In the genomic region with DNA sequence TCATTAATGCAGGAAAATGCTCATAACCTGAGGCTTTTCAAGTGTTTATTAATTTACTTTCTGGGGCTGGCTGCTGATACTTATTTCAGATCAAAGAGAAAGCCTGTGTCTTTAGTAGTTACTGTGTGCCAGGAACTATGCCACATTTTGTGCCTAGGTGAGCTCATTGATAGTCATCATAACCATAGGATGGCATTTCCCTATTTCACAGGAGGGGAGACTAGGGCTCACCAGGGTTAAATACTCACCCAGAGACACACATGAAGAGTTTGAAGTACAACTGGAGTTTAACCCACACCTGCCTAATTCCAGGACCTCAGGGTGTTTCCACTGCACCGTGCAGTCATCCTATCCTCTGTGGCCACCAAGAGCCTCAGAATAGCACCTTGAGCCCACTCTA, we compare ENCODE assay signal across 24 cellular contexts.
"Had no signal": no experiment of that assay in that cellular context is flagged by ENCODE, and none has a peak within 500 bp of the region (broad histone marks: within the 10 kb centered on the region; RNA-seq: fewer than 3 reads in every experiment).

No MANE protein-coding gene starts in this region.

- H3K4me1 Mint-ChIP-seq: central memory CD8-positive, alpha-beta T cell; memory B cell; stimulated activated naive B cell treated with anti-CD40 and anti-IgM and Interleukin-4, amounts not matched to agents 10 μg/mL and 1 μg/mL and 100 μg/mL, for 72 hours; stimulated activated naive CD8-positive, alpha-beta T cell treated with anti-CD3 and anti-CD28 coated beads, Interleukin-15, amount 100 ng/mL, for 72 hours had no signal

- H3K36me3 ChIP-seq: gastrocnemius medialis, heart right ventricle, left lung, lower lobe of right lung, neural progenitor cell, pancreas, sigmoid colon, thoracic aorta, transverse colon had no signal

- H3K27me3 ChIP-seq: gastrocnemius medialis, heart right ventricle, left lung, neural progenitor cell, pancreas, sigmoid colon, transverse colon had no signal

- H3K9me3 Mint-ChIP-seq: memory B cell; natural killer cell treated with Interleukin-12 subunit alpha and Interleukin-12 subunit beta and Interleukin-15 and Interleukin-18, amount 100 ng/mL, for 72 hours; neural progenitor cell; stimulated activated naive CD8-positive, alpha-beta T cell treated with anti-CD3 and anti-CD28 coated beads, Interleukin-15, amount 100 ng/mL, for 72 hours had no signal

- ATAC-seq: gastrocnemius medialis; heart right ventricle; left lung; lower lobe of right lung; natural killer cell treated with Interleukin-12 subunit alpha and Interleukin-12 subunit beta and Interleukin-15 and Interleukin-18, amount 100 ng/mL, for 72 hours; pancreas; psoas muscle; stimulated activated naive B cell treated with anti-CD40 and anti-IgM and Interleukin-4, amounts not matched to agents 10 μg/mL and 1 μg/mL and 100 μg/mL, for 72 hours; stimulated activated naive CD8-positive, alpha-beta T cell treated with anti-CD3 and anti-CD28 coated beads, Interleukin-15, amount 100 ng/mL, for 72 hours had no signal

- H3K4me2 ChIP-seq: neural progenitor cell had no signal

- H3K27ac ChIP-seq: dorsolateral prefrontal cortex, gastrocnemius medialis, left lung, lower lobe of right lung, neural progenitor cell, pancreas, psoas muscle, sigmoid colon, thoracic aorta, transverse colon had no signal

- H3K4me3 Mint-ChIP-seq: central memory CD8-positive, alpha-beta T cell; memory B cell; natural killer cell treated with Interleukin-12 subunit alpha and Interleukin-12 subunit beta and Interleukin-15 and Interleukin-18, amount 100 ng/mL, for 72 hours; neural progenitor cell; stimulated activated naive B cell treated with anti-CD40 and anti-IgM and Interleukin-4, amounts not matched to agents 10 μg/mL and 1 μg/mL and 100 μg/mL, for 72 hours; stimulated activated naive CD8-positive, alpha-beta T cell treated with anti-CD3 and anti-CD28 coated beads, Interleukin-15, amount 100 ng/mL, for 72 hours had no signal

- H3K9me3 ChIP-seq: gastrocnemius medialis, heart right ventricle, left lung, lower lobe of right lung, pancreas, psoas muscle, sigmoid colon, thoracic aorta, transverse colon had no signal

- H2AFZ ChIP-seq: neural progenitor cell had no signal

- H3K36me3 Mint-ChIP-seq: memory B cell; natural killer cell treated with Interleukin-12 subunit alpha and Interleukin-12 subunit beta and Interleukin-15 and Interleukin-18, amount 100 ng/mL, for 72 hours; neural progenitor cell; stimulated activated naive B cell treated with anti-CD40 and anti-IgM and Interleukin-4, amounts not matched to agents 10 μg/mL and 1 μg/mL and 100 μg/mL, for 72 hours had no signal

- H3K4me3 ChIP-seq: gastrocnemius medialis, left lung, lower lobe of right lung, neural progenitor cell, pancreas, psoas muscle, sigmoid colon, thoracic aorta, transverse colon had no signal

- H3K27ac Mint-ChIP-seq: memory B cell; natural killer cell treated with Interleukin-12 subunit alpha and Interleukin-12 subunit beta and Interleukin-15 and Interleukin-18, amount 100 ng/mL, for 72 hours; neural progenitor cell; stimulated activated naive B cell treated with anti-CD40 and anti-IgM and Interleukin-4, amounts not matched to agents 10 μg/mL and 1 μg/mL and 100 μg/mL, for 72 hours; stimulated activated naive CD8-positive, alpha-beta T cell treated with anti-CD3 and anti-CD28 coated beads, Interleukin-15, amount 100 ng/mL, for 72 hours had no signal

- H3K4me1 ChIP-seq: left lung, lower lobe of right lung, pancreas, transverse colon had no signal

- H3K9ac ChIP-seq: neural progenitor cell had no signal

- DNase-seq: cortex of kidney; dorsolateral prefrontal cortex; effector CD8-positive, alpha-beta T cell; gastrocnemius medialis; heart right ventricle; hypothalamus; left lung; lower lobe of right lung; midbrain; occipital lobe; pancreas; psoas muscle; sigmoid colon; stimulated activated CD4-positive, alpha-beta T cell treated with anti-CD3 and anti-CD28 coated beads, Interleukin-2, amount 100 ng/mL, for 24 hours; stimulated activated CD4-positive, alpha-beta T cell treated with anti-CD3 and anti-CD28 coated beads, Interleukin-4, amount 100 ng/mL, for 4 hours; stimulated activated naive B cell treated with anti-CD40 and anti-IgM and Interleukin-4, amounts not matched to agents 10 μg/mL and 1 μg/mL and 100 μg/mL, for 72 hours; stimulated activated naive CD8-positive, alpha-beta T cell treated with anti-CD3 and anti-CD28 coated beads, Interleukin-15, amount 100 ng/mL, for 72 hours; substantia nigra; transverse colon had no signal
